In genomic region chr9:120875954-120876841, GRCh38 we compare ENCODE assay signal across 8 cellular contexts. TPM values are rescaled to one million over a fixed set of nuclear protein-coding genes. Genes with fewer than 3 reads are reported as not detected.
DNase-seq lines count a peak whose midpoint lies in the region; ATAC-seq and TF ChIP-seq lines count a peak whose summit lies in the region.

No MANE protein-coding gene starts in this region.

- peak; percentile 67 for ATAC-seq in GM21423 (IDR thresholded peaks at IDR 0.05; ENCODE audit: unreplicated experiment)
- peak; percentile 56 for ATAC-seq in PC-3
- ATAC-seq in activated T-cell treated with anti-CD3 and anti-CD28 coated beads, Interleukin-2, amount 50 U/mL, for 4 hours = peak; percentile 53 to 59
- peak; percentile 70 to 71 for ATAC-seq in naive B cell (ENCODE audit: low read depth in 2 of 2)
- peak; percentile 72 for ATAC-seq in stimulated activated effector memory CD8-positive, alpha-beta T cell treated with anti-CD3 and anti-CD28 coated beads, Interleukin-12 subunit alpha, Interleukin-12 subunit beta, amount 100 ng/mL, for 72 hours

- peaks cover 22% of the 10 kb centered on the region for H3K36me3 Mint-ChIP-seq in activated T-cell treated with anti-CD3 and anti-CD28 coated beads, Interleukin-2, amount 50 U/mL, for 4 hours (ENCODE audit: insufficient read depth)
- H3K36me3 Mint-ChIP-seq in naive B cell = no peaks in the 10 kb centered on the region
- peaks cover 77% of the 10 kb centered on the region for H3K36me3 Mint-ChIP-seq in stimulated activated effector memory CD8-positive, alpha-beta T cell treated with anti-CD3 and anti-CD28 coated beads, Interleukin-12 subunit alpha, Interleukin-12 subunit beta, amount 100 ng/mL, for 72 hours

- WGBS in esophagus squamous epithelium, 2 donors = 4% methylated on average over 9 to 12 of the region's 65 CpGs

- DNase-seq in DMS 273 (lab: John Stamatoyannopoulos, UW; ENCODE audit: unreplicated experiment) (peak; percentile 92), PC-3 (peak; percentile 89), esophagus squamous epithelium (lab: John Stamatoyannopoulos, UW) (no peak), naive B cell (peak; percentile 54)
- DNase-seq in activated T-cell treated with anti-CD3 and anti-CD28 coated beads, Interleukin-2, amount 50 U/mL, for 4 hours = peak; percentile 71
- DNase-seq in stimulated activated effector memory CD8-positive, alpha-beta T cell treated with anti-CD3 and anti-CD28 coated beads, Interleukin-12 subunit alpha, Interleukin-12 subunit beta, amount 100 ng/mL, for 72 hours (ENCODE audit: low spot score in 2 of 2) = peak; percentile 72 to 93

- H3K9ac ChIP-seq in HUES48 (ENCODE audit: low read depth, low read length) (peak overlapping the region; percentile 40; the same call in 1 of the 2 replicates), PC-3 (ENCODE audit: low read length) (peak overlapping the region; percentile 97)

- H3K4me3 ChIP-seq in HUES48 (ENCODE audit: low read depth, low read length) (peak overlapping the region; percentile 75), PC-3 (ENCODE audit: low read length) (peak overlapping the region; percentile 81), esophagus squamous epithelium (peak overlapping the region; percentile 74 to 87 (median 80))

- no peaks in the 10 kb centered on the region for H4K20me1 ChIP-seq in PC-3 (ENCODE audit: low read length)

- intact Hi-C loops in PC-3 (cut with micrococcal nuclease) = loop anchor here (2.0 kb wide), 1 partner anchor 61 kb away; no protein-coding TSS in a partner anchor
- intact Hi-C loops in esophagus squamous epithelium (cut with DNase I) = loop anchor here (5.0 kb wide), 1 partner anchor 61 kb away; no protein-coding TSS in a partner anchor

- H3F3A ChIP-seq in PC-3 (ENCODE audit: low read length, unreplicated experiment) = no peaks in the 10 kb centered on the region

- H3K36me3 ChIP-seq in HUES48 (ENCODE audit: control insufficient read depth, insufficient read depth, low read length) (peaks cover 19% of the 10 kb centered on the region), PC-3 (ENCODE audit: low read depth, low read length) (peaks cover 18% of the 10 kb centered on the region), esophagus squamous epithelium (peaks cover 0 to 27% (median 0%) of the 10 kb centered on the region in 3 donors)

- peak overlapping the region; percentile 85 for H3K4me3 Mint-ChIP-seq in activated T-cell treated with anti-CD3 and anti-CD28 coated beads, Interleukin-2, amount 50 U/mL, for 4 hours
- H3K4me3 Mint-ChIP-seq in naive B cell = peak overlapping the region; percentile 54 to 90 (median 82)
- H3K4me3 Mint-ChIP-seq in stimulated activated effector memory CD8-positive, alpha-beta T cell treated with anti-CD3 and anti-CD28 coated beads, Interleukin-12 subunit alpha, Interleukin-12 subunit beta, amount 100 ng/mL, for 72 hours = peak overlapping the region; percentile 86

- H3K27me3 Mint-ChIP-seq in activated T-cell treated with anti-CD3 and anti-CD28 coated beads, Interleukin-2, amount 50 U/mL, for 4 hours (ENCODE audit: low read depth) = no peaks in the 10 kb centered on the region
- H3K27me3 Mint-ChIP-seq in naive B cell = peaks cover 0 to 19% (median 0%) of the 10 kb centered on the region in 3 donors

- H3K79me2 ChIP-seq in PC-3 (ENCODE audit: low read length) = peaks cover 30% of the 10 kb centered on the region

- no peaks in the 10 kb centered on the region for H3K9me3 Mint-ChIP-seq in activated T-cell treated with anti-CD3 and anti-CD28 coated beads, Interleukin-2, amount 50 U/mL, for 4 hours
- H3K9me3 Mint-ChIP-seq in naive B cell = no peaks in the 10 kb centered on the region
- H3K9me3 Mint-ChIP-seq in stimulated activated effector memory CD8-positive, alpha-beta T cell treated with anti-CD3 and anti-CD28 coated beads, Interleukin-12 subunit alpha, Interleukin-12 subunit beta, amount 100 ng/mL, for 72 hours = no peaks in the 10 kb centered on the region

- CTCF ChIA-PET in PC-3 (lab: Charles Lee) = no interaction called here

- H3K27ac ChIP-seq in HUES48 (ENCODE audit: low read depth, low read length) (peak overlapping the region; percentile 83), PC-3 (ENCODE audit: low read length) (peak overlapping the region; percentile 99), esophagus squamous epithelium (peak overlapping the region; percentile 97 to 100 (median 98))

- TF ChIP-seq POLR2A in esophagus squamous epithelium (IDR thresholded peaks at IDR 0.05) = peak in 3 of 4 donors; percentile 24 to 65 (median 47)

- H3K9me3 ChIP-seq in HUES48 (ENCODE audit: control insufficient read depth, insufficient read depth, low read length) (no peaks in the 10 kb centered on the region), PC-3 (ENCODE audit: low read length) (no peaks in the 10 kb centered on the region), esophagus squamous epithelium (no peaks in the 10 kb centered on the region)

- POLR2A ChIA-PET in PC-3 (lab: Charles Lee; ENCODE audit: unreplicated experiment) = interaction anchor here (0.7 kb wide), 1 partner anchor 166 kb away, joined by 7 read pairs; no protein-coding TSS in a partner anchor

- H3K9me2 ChIP-seq in PC-3 (replicated peaks; ENCODE audit: low read length) = no peaks in the 10 kb centered on the region

- H2AFZ ChIP-seq in PC-3 (ENCODE audit: low read length) = peak overlapping the region; percentile 79

- no peak; the same call in 1 of the 2 replicates for TF ChIP-seq CTCF in PC-3 (conservative IDR thresholded peaks at IDR 0.05; ENCODE audit: low read depth, low read length)
- TF ChIP-seq CTCF in esophagus squamous epithelium (IDR thresholded peaks at IDR 0.05) = no peak

- BruUV-seq in PC-3 (replicated peaks; lab: Mats Ljungman, UMichigan) = TSS peak; percentile 53

- peaks cover 77% of the 10 kb centered on the region for H3K4me1 Mint-ChIP-seq in activated T-cell treated with anti-CD3 and anti-CD28 coated beads, Interleukin-2, amount 50 U/mL, for 4 hours (ENCODE audit: low read depth)
- peaks cover 35 to 46% (median 40%) of the 10 kb centered on the region in 3 donors for H3K4me1 Mint-ChIP-seq in naive B cell
- peaks cover 66% of the 10 kb centered on the region for H3K4me1 Mint-ChIP-seq in stimulated activated effector memory CD8-positive, alpha-beta T cell treated with anti-CD3 and anti-CD28 coated beads, Interleukin-12 subunit alpha, Interleukin-12 subunit beta, amount 100 ng/mL, for 72 hours

- H3K4me2 ChIP-seq in PC-3 (ENCODE audit: low read length) = peak overlapping the region; percentile 96

- peak overlapping the region; percentile 25 to 91 (median 76) for H3K27ac Mint-ChIP-seq in naive B cell
- H3K27ac Mint-ChIP-seq in stimulated activated effector memory CD8-positive, alpha-beta T cell treated with anti-CD3 and anti-CD28 coated beads, Interleukin-12 subunit alpha, Interleukin-12 subunit beta, amount 100 ng/mL, for 72 hours = peak overlapping the region; percentile 94

- H3K4me1 ChIP-seq in HUES48 (ENCODE audit: control insufficient read depth, insufficient read depth, low read length) = peaks cover 48% of the 10 kb centered on the region
- H3K4me1 ChIP-seq in PC-3 (ENCODE audit: insufficient read depth, low read length) = peaks cover 47% of the 10 kb centered on the region
- peaks cover 13 to 54% (median 20%) of the 10 kb centered on the region in 3 donors for H3K4me1 ChIP-seq in esophagus squamous epithelium

- H3K27me3 ChIP-seq in HUES48 (ENCODE audit: control insufficient read depth, insufficient read depth, low read length) (peaks cover 9% of the 10 kb centered on the region), PC-3 (ENCODE audit: low read length) (no peaks in the 10 kb centered on the region), esophagus squamous epithelium (no peaks in the 10 kb centered on the region)

RNA-seq across cellular contexts. Expression of gene PHF19, which starts 0.8 kb away (rescaled TPM):
- total RNA-seq in PC-3 (2014; rRNA removed) = 101 and 104 TPM in 2 replicates
- 10 to 100 TPM; 59.2 to 75.1 (median 64.8) TPM for total RNA-seq in activated T-cell treated with anti-CD3 and anti-CD28 coated beads, Interleukin-2, amount 50 U/mL, for 4 hours
- total RNA-seq in esophagus squamous epithelium = 10 to 100 TPM; 12.8 to 40.0 (median 30.9) TPM
- 1 to 10 TPM in 5 of 6 donors, under 1 TPM in 1; 0.26 to 5.4 (median 3.5) TPM for polyA plus RNA-seq in naive B cell (ENCODE audit: low read depth in 6 of 6)

RNA-seq across cellular contexts. Expression of gene PSMD5, which starts 33.5 kb away (rescaled TPM):
- total RNA-seq in PC-3 (2014; rRNA removed) (19.1 and 23.4 TPM in 2 replicates), esophagus squamous epithelium (10 to 100 TPM; 21.4 to 35.3 (median 33.3) TPM)
- total RNA-seq in activated T-cell treated with anti-CD3 and anti-CD28 coated beads, Interleukin-2, amount 50 U/mL, for 4 hours = 10 to 100 TPM; 64.3 to 75.9 (median 73.3) TPM
- 10 to 100 TPM in 5 of 6 donors, 1 to 10 TPM in 1; 3.6 to 22.8 (median 17.4) TPM for polyA plus RNA-seq in naive B cell (ENCODE audit: low read depth in 6 of 6)

RNA-seq across cellular contexts. Expression of gene TRAF1, which starts 50.4 kb away (rescaled TPM):
- total RNA-seq in PC-3 (2014; rRNA removed) (0.15 and 0.29 TPM in 2 replicates), esophagus squamous epithelium (1 to 10 TPM; 2.5 to 5.7 (median 2.8) TPM)
- total RNA-seq in activated T-cell treated with anti-CD3 and anti-CD28 coated beads, Interleukin-2, amount 50 U/mL, for 4 hours = 100 to 1,000 TPM; 256 to 343 (median 265) TPM
- polyA plus RNA-seq in naive B cell (ENCODE audit: low read depth in 6 of 6) = under 1 TPM; 0.34 to 0.97 (median 0.72) TPM

Comparison
In these comparisons a context has a peak if more than half of its experiments do, and no peak if none do; other contexts are left out.
1. RNA of gene TRAF1, which starts 50.4 kb away (total RNA-seq): 256 to 343 TPM in activated T-cell treated with anti-CD3 and anti-CD28 coated beads, Interleukin-2, amount 50 U/mL, for 4 hours; 2.5 to 5.7 TPM in esophagus squamous epithelium and 0.15 to 0.29 TPM in PC-3; every median in the first group is over 10 times any median in the second.
2. Peak in every context shown above with its lines, with median percentiles within 50 percentile points of each other: ATAC-seq, H3K27ac ChIP-seq, H3K4me3 ChIP-seq and H3K4me3 Mint-ChIP-seq.